ENCODE assay signal across 8 cellular contexts in genomic region chr2:206274434-206275273, GRCh38. TPM values are rescaled to one million over a fixed set of nuclear protein-coding genes. Genes with fewer than 3 reads are reported as not detected.
DNase-seq lines count a peak whose midpoint lies in the region; ATAC-seq and TF ChIP-seq lines count a peak whose summit lies in the region.

Gene ZDBF2 (plus strand): TSS chr2:206274663. CDS start chr2:206281850, 7,187 bp downstream.

- peak within 1 kb of the TSS; percentile 90 for H3K27ac Mint-ChIP-seq in stimulated activated memory B cell treated with anti-CD40 and anti-IgM and Interleukin-4, amounts not matched to agents 10 μg/mL and 1 μg/mL and 100 μg/mL, for 72 hours

- peak within 1 kb of the TSS; percentile 41 for H3K4me3 ChIP-seq in mucosa of descending colon

- H3K36me3 Mint-ChIP-seq in stimulated activated memory B cell treated with anti-CD40 and anti-IgM and Interleukin-4, amounts not matched to agents 10 μg/mL and 1 μg/mL and 100 μg/mL, for 72 hours, result no peaks in the 10 kb centered on the region

- ATAC-seq in HG02623 (IDR thresholded peaks at IDR 0.05; ENCODE audit: unreplicated experiment) (peak; percentile 82), mucosa of descending colon (peak; percentile 98)
- peak; percentile 90 for ATAC-seq in stimulated activated memory B cell treated with anti-CD40 and anti-IgM and Interleukin-4, amounts not matched to agents 10 μg/mL and 1 μg/mL and 100 μg/mL, for 72 hours

- peaks cover 39% of the 10 kb centered on the region for H3K27me3 Mint-ChIP-seq in stimulated activated memory B cell treated with anti-CD40 and anti-IgM and Interleukin-4, amounts not matched to agents 10 μg/mL and 1 μg/mL and 100 μg/mL, for 72 hours

- H3K36me3 ChIP-seq in mucosa of descending colon (ENCODE audit: low read depth), result no peaks in the 10 kb centered on the region

- intact Hi-C loops in mucosa of descending colon (cut with DNase I, micrococcal nuclease), result no loop called here

- H3K9me3 ChIP-seq in mucosa of descending colon, result no peaks in the 10 kb centered on the region

- H3K4me1 Mint-ChIP-seq in stimulated activated memory B cell treated with anti-CD40 and anti-IgM and Interleukin-4, amounts not matched to agents 10 μg/mL and 1 μg/mL and 100 μg/mL, for 72 hours, result peaks cover 7% of the 10 kb centered on the region

- DNase-seq in NCI-H2196 (lab: John Stamatoyannopoulos, UW; ENCODE audit: unreplicated experiment) (peak; percentile 28), NCI-H2196 treated with DMSO at 0.1 percent for 48 hours (lab: John Stamatoyannopoulos, UW; ENCODE audit: unreplicated experiment) (no peak), NCI-H2171 (lab: John Stamatoyannopoulos, UW) (peak; percentile 49), epidermal melanocyte (ENCODE audit: insufficient read length, low spot score) (peak; percentile 40), mucosa of descending colon (peak; percentile 52 to 74 (median 59))
- peak in 2 of 3 experiments; percentile 8 to 19 for DNase-seq in activated CD8-positive, alpha-beta memory T cell treated with anti-CD3 and anti-CD28 coated beads for 48 hours (ENCODE audit: low read depth in 2 of 3, low spot score in 2 of 3)

- H3K4me3 Mint-ChIP-seq in stimulated activated memory B cell treated with anti-CD40 and anti-IgM and Interleukin-4, amounts not matched to agents 10 μg/mL and 1 μg/mL and 100 μg/mL, for 72 hours, result peak within 1 kb of the TSS; percentile 91

- H3K4me1 ChIP-seq in mucosa of descending colon (ENCODE audit: low read depth), result peaks cover 5% of the 10 kb centered on the region

- TF ChIP-seq CTCF in mucosa of descending colon (IDR thresholded peaks at IDR 0.05), result no peak

- H3K9me3 Mint-ChIP-seq in stimulated activated memory B cell treated with anti-CD40 and anti-IgM and Interleukin-4, amounts not matched to agents 10 μg/mL and 1 μg/mL and 100 μg/mL, for 72 hours, result no peaks in the 10 kb centered on the region

RNA-seq across cellular contexts. Expression of gene ZDBF2, which starts in this region (rescaled TPM):
- 10 to 100 TPM in 1 of 3 donors, 1 to 10 TPM in 2; 3.9 to 18.3 (median 3.9) TPM for total RNA-seq in mucosa of descending colon
